In the genomic region with DNA sequence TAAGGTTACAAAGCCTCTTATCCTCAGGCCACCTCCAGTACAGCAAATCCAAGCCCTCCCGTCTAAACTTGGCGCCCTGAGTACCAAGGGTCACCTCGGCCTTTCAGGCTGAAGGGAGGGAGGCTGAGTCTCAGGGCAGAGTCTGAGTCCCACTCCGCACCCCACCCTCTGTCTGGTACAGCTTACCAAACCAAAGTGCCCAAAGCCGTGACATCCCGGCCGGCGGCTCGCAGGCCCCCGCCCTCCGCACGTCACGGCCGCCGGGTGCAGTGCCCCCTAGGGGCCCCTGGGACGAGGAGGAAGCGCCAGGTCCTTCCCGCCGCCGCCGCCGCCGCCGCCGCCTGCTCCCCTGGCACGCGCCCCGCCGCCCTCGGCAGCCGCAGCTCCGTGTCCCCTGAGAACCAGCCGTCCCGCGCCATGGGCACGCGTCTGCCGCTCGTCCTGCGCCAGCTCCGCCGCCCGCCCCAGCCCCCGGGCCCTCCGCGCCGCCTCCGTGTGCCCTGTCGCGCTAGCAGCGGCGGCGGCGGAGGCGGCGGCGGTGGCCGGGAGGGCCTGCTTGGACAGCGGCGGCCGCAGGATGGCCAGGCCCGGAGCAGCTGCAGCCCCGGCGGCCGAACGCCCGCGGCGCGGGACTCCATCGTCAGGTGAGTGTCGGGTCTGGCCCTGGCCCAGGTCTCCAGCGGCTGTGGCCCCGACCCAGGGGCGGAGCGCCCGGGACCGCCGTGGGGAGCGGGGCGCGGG, we compare ENCODE assay signal across 1 cellular context.
A peak's percentile ranks its signal among the peaks of the same experiment; 100 is the strongest.
TF ChIP-seq lines count a peak whose summit lies in the region.

A gene (plus strand): TSS at position 297 of the 741 bp plus-strand sequence. CDS start 121 bp downstream, at position 418.

TF ChIP-seq in HepG2, 621 proteins besides CTCF, POLR2A, EP300 and RAD21 (continued from another document and continues in another):
- TF ChIP-seq, protein P1, sequence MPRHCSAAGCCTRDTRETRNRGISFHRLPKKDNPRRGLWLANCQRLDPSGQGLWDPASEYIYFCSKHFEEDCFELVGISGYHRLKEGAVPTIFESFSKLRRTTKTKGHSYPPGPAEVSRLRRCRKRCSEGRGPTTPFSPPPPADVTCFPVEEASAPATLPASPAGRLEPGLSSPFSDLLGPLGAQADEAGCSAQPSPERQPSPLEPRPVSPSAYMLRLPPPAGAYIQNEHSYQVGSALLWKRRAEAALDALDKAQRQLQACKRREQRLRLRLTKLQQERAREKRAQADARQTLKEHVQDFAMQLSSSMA (CRISPR knock-in tag; IDR thresholded peaks at IDR 0.05) = peak; percentile 74
- TF ChIP-seq, protein P2, sequence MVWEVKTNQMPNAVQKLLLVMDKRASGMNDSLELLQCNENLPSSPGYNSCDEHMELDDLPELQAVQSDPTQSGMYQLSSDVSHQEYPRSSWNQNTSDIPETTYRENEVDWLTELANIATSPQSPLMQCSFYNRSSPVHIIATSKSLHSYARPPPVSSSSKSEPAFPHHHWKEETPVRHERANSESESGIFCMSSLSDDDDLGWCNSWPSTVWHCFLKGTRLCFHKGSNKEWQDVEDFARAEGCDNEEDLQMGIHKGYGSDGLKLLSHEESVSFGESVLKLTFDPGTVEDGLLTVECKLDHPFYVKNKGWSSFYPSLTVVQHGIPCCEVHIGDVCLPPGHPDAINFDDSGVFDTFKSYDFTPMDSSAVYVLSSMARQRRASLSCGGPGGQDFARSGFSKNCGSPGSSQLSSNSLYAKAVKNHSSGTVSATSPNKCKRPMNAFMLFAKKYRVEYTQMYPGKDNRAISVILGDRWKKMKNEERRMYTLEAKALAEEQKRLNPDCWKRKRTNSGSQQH (CRISPR knock-in tag; IDR thresholded peaks at IDR 0.05; ENCODE audit: low read depth) = peak; percentile 46; the same call in 1 of the 2 replicates
- TF ChIP-seq REPIN1 (CRISPR knock-in tag; IDR thresholded peaks at IDR 0.05; ENCODE audit: borderline replicate concordance, low read depth) = peak; percentile 32; the same call in 1 of the 2 replicates
- no peak; the same call in 1 of the 2 replicates for TF ChIP-seq ZNF777 (CRISPR knock-in tag; IDR thresholded peaks at IDR 0.05)
- TF ChIP-seq KDM2A (CRISPR knock-in tag; IDR thresholded peaks at IDR 0.05; ENCODE audit: borderline replicate concordance, low read depth) = no peak; the same call in none of the 2 replicates
- no peak for TF ChIP-seq NR1H2 (CRISPR knock-in tag; IDR thresholded peaks at IDR 0.05; ENCODE audit: borderline replicate concordance, low read depth)
- TF ChIP-seq, protein P3, sequence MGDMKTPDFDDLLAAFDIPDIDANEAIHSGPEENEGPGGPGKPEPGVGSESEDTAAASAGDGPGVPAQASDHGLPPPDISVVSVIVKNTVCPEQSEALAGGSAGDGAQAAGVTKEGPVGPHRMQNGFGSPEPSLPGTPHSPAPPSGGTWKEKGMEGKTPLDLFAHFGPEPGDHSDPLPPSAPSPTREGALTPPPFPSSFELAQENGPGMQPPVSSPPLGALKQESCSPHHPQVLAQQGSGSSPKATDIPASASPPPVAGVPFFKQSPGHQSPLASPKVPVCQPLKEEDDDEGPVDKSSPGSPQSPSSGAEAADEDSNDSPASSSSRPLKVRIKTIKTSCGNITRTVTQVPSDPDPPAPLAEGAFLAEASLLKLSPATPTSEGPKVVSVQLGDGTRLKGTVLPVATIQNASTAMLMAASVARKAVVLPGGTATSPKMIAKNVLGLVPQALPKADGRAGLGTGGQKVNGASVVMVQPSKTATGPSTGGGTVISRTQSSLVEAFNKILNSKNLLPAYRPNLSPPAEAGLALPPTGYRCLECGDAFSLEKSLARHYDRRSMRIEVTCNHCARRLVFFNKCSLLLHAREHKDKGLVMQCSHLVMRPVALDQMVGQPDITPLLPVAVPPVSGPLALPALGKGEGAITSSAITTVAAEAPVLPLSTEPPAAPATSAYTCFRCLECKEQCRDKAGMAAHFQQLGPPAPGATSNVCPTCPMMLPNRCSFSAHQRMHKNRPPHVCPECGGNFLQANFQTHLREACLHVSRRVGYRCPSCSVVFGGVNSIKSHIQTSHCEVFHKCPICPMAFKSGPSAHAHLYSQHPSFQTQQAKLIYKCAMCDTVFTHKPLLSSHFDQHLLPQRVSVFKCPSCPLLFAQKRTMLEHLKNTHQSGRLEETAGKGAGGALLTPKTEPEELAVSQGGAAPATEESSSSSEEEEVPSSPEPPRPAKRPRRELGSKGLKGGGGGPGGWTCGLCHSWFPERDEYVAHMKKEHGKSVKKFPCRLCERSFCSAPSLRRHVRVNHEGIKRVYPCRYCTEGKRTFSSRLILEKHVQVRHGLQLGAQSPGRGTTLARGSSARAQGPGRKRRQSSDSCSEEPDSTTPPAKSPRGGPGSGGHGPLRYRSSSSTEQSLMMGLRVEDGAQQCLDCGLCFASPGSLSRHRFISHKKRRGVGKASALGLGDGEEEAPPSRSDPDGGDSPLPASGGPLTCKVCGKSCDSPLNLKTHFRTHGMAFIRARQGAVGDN (CRISPR knock-in tag; IDR thresholded peaks at IDR 0.05) = peak; percentile 1; the same call in 1 of the 2 replicates
- peak; percentile 93; the same call in 1 of the 2 replicates for TF ChIP-seq MAZ (IDR thresholded peaks at IDR 0.05; ENCODE audit: borderline replicate concordance, low read depth, low read length)
- TF ChIP-seq MAZ (CRISPR knock-in tag; IDR thresholded peaks at IDR 0.05; ENCODE audit: low read depth) = peak; percentile 4; the same call in 1 of the 2 replicates
- TF ChIP-seq GABPB1 (CRISPR knock-in tag; IDR thresholded peaks at IDR 0.05) = 0 out of 2 replicates have a peak, but pooled peaks have one; percentile 51
- no peak for TF ChIP-seq PHF5A (CRISPR knock-in tag; IDR thresholded peaks at IDR 0.05; ENCODE audit: low read depth, unreplicated experiment)
- peak; percentile 79; the same call in 1 of the 2 replicates for TF ChIP-seq ZSCAN31 (CRISPR knock-in tag; IDR thresholded peaks at IDR 0.05; ENCODE audit: low read depth)
- TF ChIP-seq YY1 (IDR thresholded peaks at IDR 0.05; ENCODE audit: insufficient read depth, insufficient replicate concordance, low read depth, low read length) = peak; percentile 61
- TF ChIP-seq KMT2A (CRISPR knock-in tag; IDR thresholded peaks at IDR 0.05) = no peak
- no peak for TF ChIP-seq ZNF746 (CRISPR knock-in tag; IDR thresholded peaks at IDR 0.05)
- peak; percentile 88 for TF ChIP-seq HES4 (CRISPR knock-in tag; IDR thresholded peaks at IDR 0.05; ENCODE audit: borderline replicate concordance)
- TF ChIP-seq SP5 (CRISPR knock-in tag; IDR thresholded peaks at IDR 0.05; ENCODE audit: borderline replicate concordance, low read depth) = 0 out of 2 replicates have a peak, but pooled peaks have one; percentile 24
- peak; percentile 59 for TF ChIP-seq THAP11 (CRISPR knock-in tag; IDR thresholded peaks at IDR 0.05)
- TF ChIP-seq JDP2 (CRISPR knock-in tag; IDR thresholded peaks at IDR 0.05; ENCODE audit: borderline replicate concordance) = no peak
- 0 out of 2 replicates have a peak, but pooled peaks have one; percentile 28 for TF ChIP-seq ZNF616 (CRISPR knock-in tag; IDR thresholded peaks at IDR 0.05; ENCODE audit: low read depth)
- TF ChIP-seq ASH2L (IDR thresholded peaks at IDR 0.05; ENCODE audit: insufficient read length, low read depth, low read length) = peak; percentile 37
- TF ChIP-seq FOXP1 (IDR thresholded peaks at IDR 0.05) = no peak
- TF ChIP-seq FOXP1 (CRISPR knock-in tag; IDR thresholded peaks at IDR 0.05) = no peak
- TF ChIP-seq, protein P4, sequence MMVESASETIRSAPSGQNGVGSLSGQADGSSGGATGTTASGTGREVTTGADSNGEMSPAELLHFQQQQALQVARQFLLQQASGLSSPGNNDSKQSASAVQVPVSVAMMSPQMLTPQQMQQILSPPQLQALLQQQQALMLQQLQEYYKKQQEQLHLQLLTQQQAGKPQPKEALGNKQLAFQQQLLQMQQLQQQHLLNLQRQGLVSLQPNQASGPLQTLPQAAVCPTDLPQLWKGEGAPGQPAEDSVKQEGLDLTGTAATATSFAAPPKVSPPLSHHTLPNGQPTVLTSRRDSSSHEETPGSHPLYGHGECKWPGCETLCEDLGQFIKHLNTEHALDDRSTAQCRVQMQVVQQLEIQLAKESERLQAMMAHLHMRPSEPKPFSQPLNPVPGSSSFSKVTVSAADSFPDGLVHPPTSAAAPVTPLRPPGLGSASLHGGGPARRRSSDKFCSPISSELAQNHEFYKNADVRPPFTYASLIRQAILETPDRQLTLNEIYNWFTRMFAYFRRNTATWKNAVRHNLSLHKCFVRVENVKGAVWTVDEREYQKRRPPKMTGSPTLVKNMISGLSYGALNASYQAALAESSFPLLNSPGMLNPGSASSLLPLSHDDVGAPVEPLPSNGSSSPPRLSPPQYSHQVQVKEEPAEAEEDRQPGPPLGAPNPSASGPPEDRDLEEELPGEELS (CRISPR knock-in tag; IDR thresholded peaks at IDR 0.05) = peak; percentile 9; the same call in 1 of the 2 replicates
- peak; percentile 86; the same call in 1 of the 2 replicates for TF ChIP-seq ZSCAN29 (CRISPR knock-in tag; conservative IDR thresholded peaks at IDR 0.05)
- TF ChIP-seq, protein P5, sequence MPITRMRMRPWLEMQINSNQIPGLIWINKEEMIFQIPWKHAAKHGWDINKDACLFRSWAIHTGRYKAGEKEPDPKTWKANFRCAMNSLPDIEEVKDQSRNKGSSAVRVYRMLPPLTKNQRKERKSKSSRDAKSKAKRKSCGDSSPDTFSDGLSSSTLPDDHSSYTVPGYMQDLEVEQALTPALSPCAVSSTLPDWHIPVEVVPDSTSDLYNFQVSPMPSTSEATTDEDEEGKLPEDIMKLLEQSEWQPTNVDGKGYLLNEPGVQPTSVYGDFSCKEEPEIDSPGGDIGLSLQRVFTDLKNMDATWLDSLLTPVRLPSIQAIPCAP (CRISPR knock-in tag; IDR thresholded peaks at IDR 0.05; ENCODE audit: low read depth) = no peak
- TF ChIP-seq ZMYM4 (CRISPR knock-in tag; IDR thresholded peaks at IDR 0.05) = peak; percentile 59; the same call in 1 of the 2 replicates
- peak; percentile 45; the same call in 1 of the 2 replicates for TF ChIP-seq RXRB (CRISPR knock-in tag; IDR thresholded peaks at IDR 0.05; ENCODE audit: borderline replicate concordance)
- TF ChIP-seq, protein P6, sequence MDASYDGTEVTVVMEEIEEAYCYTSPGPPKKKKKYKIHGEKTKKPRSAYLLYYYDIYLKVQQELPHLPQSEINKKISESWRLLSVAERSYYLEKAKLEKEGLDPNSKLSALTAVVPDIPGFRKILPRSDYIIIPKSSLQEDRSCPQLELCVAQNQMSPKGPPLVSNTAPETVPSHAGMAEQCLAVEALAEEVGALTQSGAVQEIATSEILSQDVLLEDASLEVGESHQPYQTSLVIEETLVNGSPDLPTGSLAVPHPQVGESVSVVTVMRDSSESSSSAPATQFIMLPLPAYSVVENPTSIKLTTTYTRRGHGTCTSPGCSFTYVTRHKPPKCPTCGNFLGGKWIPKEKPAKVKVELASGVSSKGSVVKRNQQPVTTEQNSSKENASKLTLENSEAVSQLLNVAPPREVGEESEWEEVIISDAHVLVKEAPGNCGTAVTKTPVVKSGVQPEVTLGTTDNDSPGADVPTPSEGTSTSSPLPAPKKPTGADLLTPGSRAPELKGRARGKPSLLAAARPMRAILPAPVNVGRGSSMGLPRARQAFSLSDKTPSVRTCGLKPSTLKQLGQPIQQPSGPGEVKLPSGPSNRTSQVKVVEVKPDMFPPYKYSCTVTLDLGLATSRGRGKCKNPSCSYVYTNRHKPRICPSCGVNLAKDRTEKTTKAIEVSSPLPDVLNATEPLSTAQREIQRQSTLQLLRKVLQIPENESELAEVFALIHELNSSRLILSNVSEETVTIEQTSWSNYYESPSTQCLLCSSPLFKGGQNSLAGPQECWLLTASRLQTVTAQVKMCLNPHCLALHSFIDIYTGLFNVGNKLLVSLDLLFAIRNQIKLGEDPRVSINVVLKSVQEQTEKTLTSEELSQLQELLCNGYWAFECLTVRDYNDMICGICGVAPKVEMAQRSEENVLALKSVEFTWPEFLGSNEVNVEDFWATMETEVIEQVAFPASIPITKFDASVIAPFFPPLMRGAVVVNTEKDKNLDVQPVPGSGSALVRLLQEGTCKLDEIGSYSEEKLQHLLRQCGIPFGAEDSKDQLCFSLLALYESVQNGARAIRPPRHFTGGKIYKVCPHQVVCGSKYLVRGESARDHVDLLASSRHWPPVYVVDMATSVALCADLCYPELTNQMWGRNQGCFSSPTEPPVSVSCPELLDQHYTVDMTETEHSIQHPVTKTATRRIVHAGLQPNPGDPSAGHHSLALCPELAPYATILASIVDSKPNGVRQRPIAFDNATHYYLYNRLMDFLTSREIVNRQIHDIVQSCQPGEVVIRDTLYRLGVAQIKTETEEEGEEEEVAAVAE (CRISPR knock-in tag; IDR thresholded peaks at IDR 0.05; ENCODE audit: borderline replicate concordance) = no peak
- peak; percentile 94 for TF ChIP-seq SKI (IDR thresholded peaks at IDR 0.05; ENCODE audit: partially characterized antibody)
- TF ChIP-seq, protein P7, sequence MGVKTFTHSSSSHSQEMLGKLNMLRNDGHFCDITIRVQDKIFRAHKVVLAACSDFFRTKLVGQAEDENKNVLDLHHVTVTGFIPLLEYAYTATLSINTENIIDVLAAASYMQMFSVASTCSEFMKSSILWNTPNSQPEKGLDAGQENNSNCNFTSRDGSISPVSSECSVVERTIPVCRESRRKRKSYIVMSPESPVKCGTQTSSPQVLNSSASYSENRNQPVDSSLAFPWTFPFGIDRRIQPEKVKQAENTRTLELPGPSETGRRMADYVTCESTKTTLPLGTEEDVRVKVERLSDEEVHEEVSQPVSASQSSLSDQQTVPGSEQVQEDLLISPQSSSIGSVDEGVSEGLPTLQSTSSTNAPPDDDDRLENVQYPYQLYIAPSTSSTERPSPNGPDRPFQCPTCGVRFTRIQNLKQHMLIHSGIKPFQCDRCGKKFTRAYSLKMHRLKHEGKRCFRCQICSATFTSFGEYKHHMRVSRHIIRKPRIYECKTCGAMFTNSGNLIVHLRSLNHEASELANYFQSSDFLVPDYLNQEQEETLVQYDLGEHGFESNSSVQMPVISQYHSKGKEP (CRISPR knock-in tag; IDR thresholded peaks at IDR 0.05) = no peak
- TF ChIP-seq, protein P8, sequence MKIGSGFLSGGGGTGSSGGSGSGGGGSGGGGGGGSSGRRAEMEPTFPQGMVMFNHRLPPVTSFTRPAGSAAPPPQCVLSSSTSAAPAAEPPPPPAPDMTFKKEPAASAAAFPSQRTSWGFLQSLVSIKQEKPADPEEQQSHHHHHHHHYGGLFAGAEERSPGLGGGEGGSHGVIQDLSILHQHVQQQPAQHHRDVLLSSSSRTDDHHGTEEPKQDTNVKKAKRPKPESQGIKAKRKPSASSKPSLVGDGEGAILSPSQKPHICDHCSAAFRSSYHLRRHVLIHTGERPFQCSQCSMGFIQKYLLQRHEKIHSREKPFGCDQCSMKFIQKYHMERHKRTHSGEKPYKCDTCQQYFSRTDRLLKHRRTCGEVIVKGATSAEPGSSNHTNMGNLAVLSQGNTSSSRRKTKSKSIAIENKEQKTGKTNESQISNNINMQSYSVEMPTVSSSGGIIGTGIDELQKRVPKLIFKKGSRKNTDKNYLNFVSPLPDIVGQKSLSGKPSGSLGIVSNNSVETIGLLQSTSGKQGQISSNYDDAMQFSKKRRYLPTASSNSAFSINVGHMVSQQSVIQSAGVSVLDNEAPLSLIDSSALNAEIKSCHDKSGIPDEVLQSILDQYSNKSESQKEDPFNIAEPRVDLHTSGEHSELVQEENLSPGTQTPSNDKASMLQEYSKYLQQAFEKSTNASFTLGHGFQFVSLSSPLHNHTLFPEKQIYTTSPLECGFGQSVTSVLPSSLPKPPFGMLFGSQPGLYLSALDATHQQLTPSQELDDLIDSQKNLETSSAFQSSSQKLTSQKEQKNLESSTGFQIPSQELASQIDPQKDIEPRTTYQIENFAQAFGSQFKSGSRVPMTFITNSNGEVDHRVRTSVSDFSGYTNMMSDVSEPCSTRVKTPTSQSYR (CRISPR knock-in tag; IDR thresholded peaks at IDR 0.05; ENCODE audit: borderline replicate concordance) = 0 out of 2 replicates have a peak, but pooled peaks have one; percentile 21
- TF ChIP-seq ATM (IDR thresholded peaks at IDR 0.05; ENCODE audit: borderline replicate concordance) = no peak
- TF ChIP-seq MIER3 (CRISPR knock-in tag; IDR thresholded peaks at IDR 0.05; ENCODE audit: borderline replicate concordance) = 0 out of 2 replicates have a peak, but pooled peaks have one; percentile 29
- TF ChIP-seq ZNF549 (CRISPR knock-in tag; IDR thresholded peaks at IDR 0.05) = no peak
